9 cellular contexts compared by ENCODE assay signal in the genomic region with DNA sequence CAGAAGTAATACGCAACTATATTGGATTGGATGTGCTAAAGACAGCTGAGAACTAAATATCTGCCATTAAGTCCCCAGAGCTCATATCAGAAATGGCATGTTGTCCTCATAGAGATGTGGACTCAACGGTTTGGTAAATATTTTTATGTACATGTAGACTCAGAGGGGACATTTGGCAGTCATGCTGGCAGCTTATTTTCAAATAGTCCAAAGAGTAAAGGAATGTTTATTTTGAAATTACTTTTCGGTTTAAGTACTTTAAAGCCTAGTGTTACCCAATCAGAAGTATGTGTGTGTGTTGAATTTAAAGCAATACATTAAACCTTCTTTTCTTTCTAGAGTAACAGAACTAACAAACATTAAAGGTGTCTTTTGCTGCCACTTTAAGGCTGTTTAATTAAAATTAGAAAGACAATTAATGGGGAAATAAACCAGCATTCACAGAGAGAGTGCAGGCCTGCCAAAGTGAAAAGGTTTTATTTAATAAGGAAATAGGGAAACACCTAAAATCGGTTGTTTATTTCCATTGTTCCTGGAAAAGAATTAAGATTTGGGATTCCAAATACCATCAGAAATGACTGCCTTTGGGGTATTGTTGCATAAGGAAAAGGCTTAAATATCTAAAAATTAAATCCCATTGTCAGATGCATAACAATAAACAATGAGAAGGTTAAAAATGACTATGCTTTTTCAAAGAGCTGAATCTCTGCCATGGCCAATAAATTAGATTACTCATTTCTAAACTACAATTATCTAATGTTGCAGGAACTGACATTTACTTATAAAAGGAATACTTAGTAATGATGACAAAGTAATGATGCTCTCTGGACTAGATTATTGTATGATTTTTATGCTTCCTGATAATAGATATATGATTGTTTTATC.
DNase-seq lines count a peak whose midpoint lies in the region; ATAC-seq and FAIRE-seq lines count a peak whose summit lies in the region.
"Had no signal": no experiment of that assay in that cellular context is flagged by ENCODE, and none has a peak within 500 bp of the region (broad histone marks: within the 10 kb centered on the region; RNA-seq: fewer than 3 reads in every experiment).

No MANE protein-coding gene starts in this region.

- no peaks in the 10 kb centered on the region for H4K20me1 ChIP-seq in Karpas-422 (ENCODE audit: insufficient read depth, low read depth, low read length)

- no peak for FAIRE-seq in urothelium cell line (lab: Jason Lieb, UNC)

- ATAC-seq in GM21360 (IDR thresholded peaks at IDR 0.05; ENCODE audit: unreplicated experiment) = peak; percentile 29
- ATAC-seq in HG03108 (IDR thresholded peaks at IDR 0.05; ENCODE audit: unreplicated experiment) = peak; percentile 8

- no peaks in the 10 kb centered on the region for H3K4me1 ChIP-seq in Karpas-422 (ENCODE audit: low read length)

- H3K4me3 ChIP-seq in Karpas-422 (ENCODE audit: low read length) = no peak overlapping the region
- H3K4me3 ChIP-seq: lung had no signal

- no peaks in the 10 kb centered on the region for H3K36me3 ChIP-seq in Karpas-422 (ENCODE audit: insufficient read depth, low read length)

- H3K9me2 ChIP-seq in Karpas-422 (replicated peaks; ENCODE audit: insufficient read depth, low read length) = no peaks in the 10 kb centered on the region

- H3K4me2 ChIP-seq in Karpas-422 (ENCODE audit: low read depth, low read length, poor library complexity, severe bottlenecking) = no peak overlapping the region

- H3K9me3 ChIP-seq in Karpas-422 (ENCODE audit: low read length) = no peaks in the 10 kb centered on the region

- no peak overlapping the region for H2AFZ ChIP-seq in Karpas-422 (ENCODE audit: low read length)

- H3K27me3 ChIP-seq in Karpas-422 (ENCODE audit: low read length) = no peaks in the 10 kb centered on the region

- H3K79me2 ChIP-seq in Karpas-422 (ENCODE audit: low read length) = no peaks in the 10 kb centered on the region

- no peak overlapping the region for H3K27ac ChIP-seq in Karpas-422 (ENCODE audit: low read length)

- no peak overlapping the region for H3K9ac ChIP-seq in Karpas-422 (ENCODE audit: low read length)

- peak; percentile 64 for DNase-seq in ELR (ENCODE audit: low read depth)
- DNase-seq in fibroblast of peridontal ligament (ENCODE audit: extremely low read depth) = peak; percentile 25
- DNase-seq in Karpas-422 = no peak
- no peak for DNase-seq in islet precursor cell
- no peak for DNase-seq in NAMALWA (ENCODE audit: low spot score)
- DNase-seq in urothelium cell line (ENCODE audit: low spot score) = no peak

Comparison
In these comparisons a context has a peak if more than half of its experiments do, and no peak if none do; other contexts are left out.
1. DNase-seq: peak in ELR (single experiment) and fibroblast of peridontal ligament (single experiment); none in Karpas-422 (single experiment), islet precursor cell (single experiment), NAMALWA (single experiment) and urothelium cell line (single experiment).